10 cellular contexts compared by ENCODE assay signal in genomic region chr1:115179397-115179835, GRCh38.
DNase-seq lines count a peak whose midpoint lies in the region; ATAC-seq and TF ChIP-seq lines count a peak whose summit lies in the region.
"Had no signal": no experiment of that assay in that cellular context is flagged by ENCODE, and none has a peak within 500 bp of the region (broad histone marks: within the 10 kb centered on the region; RNA-seq: fewer than 3 reads in every experiment).

No MANE protein-coding gene starts in this region.

- DNase-seq in activated CD4-positive, alpha-beta T cell treated with anti-CD3 and anti-CD28 coated beads for 36 hours: peak; percentile 6
- DNase-seq in activated CD4-positive, alpha-beta T cell treated with anti-CD3 and anti-CD28 coated beads, Interleukin-2, amount 10 ng/mL, durations not matched to agents 24 days and 14 days: no peak
- peak; percentile 94 for DNase-seq in T1000 (lab: John Stamatoyannopoulos, UW)
- DNase-seq in glomerular visceral epithelial cell (ENCODE audit: extremely low spot score): peak; percentile 100
- no peak for DNase-seq in stimulated activated effector memory CD8-positive, alpha-beta T cell treated with anti-CD3 and anti-CD28 coated beads, Interleukin-12 subunit alpha, Interleukin-12 subunit beta, amount 100 ng/mL, for 72 hours (ENCODE audit: low spot score in 2 of 2)
- no peak for DNase-seq in NCI-H2081 (lab: John Stamatoyannopoulos, UW)
- DNase-seq in DMS79 treated with DMSO at 0.1 percent for 48 hours (lab: John Stamatoyannopoulos, UW): no peak
- no peak for DNase-seq in GM13977 (ENCODE audit: low spot score)
- DNase-seq: NCI-H187 had no signal

- H3K27me3 Mint-ChIP-seq in activated CD4-positive, alpha-beta T cell treated with anti-CD3 and anti-CD28 coated beads for 36 hours: peaks cover 2% of the 10 kb centered on the region
- no peaks in the 10 kb centered on the region for H3K27me3 Mint-ChIP-seq in activated CD4-positive, alpha-beta T cell treated with anti-CD3 and anti-CD28 coated beads, Interleukin-2, amount 10 ng/mL, durations not matched to agents 24 days and 14 days

- in situ Hi-C loops in GM13977 (cut with MboI; ENCODE audit: low pct_unique_long_range_greater_than_20kb, low sequenced_read_pairs, unreplicated experiment): no loop called here

- peaks cover 1% of the 10 kb centered on the region for H3K4me1 Mint-ChIP-seq in activated CD4-positive, alpha-beta T cell treated with anti-CD3 and anti-CD28 coated beads for 36 hours
- peaks cover under 1% of the 10 kb centered on the region for H3K4me1 Mint-ChIP-seq in activated CD4-positive, alpha-beta T cell treated with anti-CD3 and anti-CD28 coated beads, Interleukin-2, amount 10 ng/mL, durations not matched to agents 24 days and 14 days
- H3K4me1 Mint-ChIP-seq in stimulated activated effector memory CD8-positive, alpha-beta T cell treated with anti-CD3 and anti-CD28 coated beads, Interleukin-12 subunit alpha, Interleukin-12 subunit beta, amount 100 ng/mL, for 72 hours: peaks cover 2% of the 10 kb centered on the region

- TF ChIP-seq CTCF in GM13977 (IDR thresholded peaks at IDR 0.05; ENCODE audit: extremely low read depth, insufficient read depth, missing control alignments): no peak

- intact Hi-C loops in activated CD4-positive, alpha-beta T cell treated with anti-CD3 and anti-CD28 coated beads for 36 hours (cut with DNase I, micrococcal nuclease): no loop called here
- intact Hi-C loops in activated CD4-positive, alpha-beta T cell treated with anti-CD3 and anti-CD28 coated beads, Interleukin-2, amount 10 ng/mL, durations not matched to agents 24 days and 14 days (cut with micrococcal nuclease): no loop called here

- H3K4me3 Mint-ChIP-seq in activated CD4-positive, alpha-beta T cell treated with anti-CD3 and anti-CD28 coated beads for 36 hours: no peak overlapping the region
- no peak overlapping the region for H3K4me3 Mint-ChIP-seq in activated CD4-positive, alpha-beta T cell treated with anti-CD3 and anti-CD28 coated beads, Interleukin-2, amount 10 ng/mL, durations not matched to agents 24 days and 14 days
- no peak overlapping the region for H3K4me3 Mint-ChIP-seq in stimulated activated effector memory CD8-positive, alpha-beta T cell treated with anti-CD3 and anti-CD28 coated beads, Interleukin-12 subunit alpha, Interleukin-12 subunit beta, amount 100 ng/mL, for 72 hours
- H3K4me3 Mint-ChIP-seq: type B pancreatic cell had no signal

- POLR2A ChIA-PET in activated CD4-positive, alpha-beta T cell treated with anti-CD3 and anti-CD28 coated beads for 36 hours (lab: Charles Lee): no interaction called here

- CTCF ChIA-PET in activated CD4-positive, alpha-beta T cell treated with anti-CD3 and anti-CD28 coated beads for 36 hours (lab: Charles Lee): interaction anchor here (0.6 kb wide), 1 partner anchor 803 kb away, joined by 3 read pairs; no protein-coding TSS in a partner anchor

- no peaks in the 10 kb centered on the region for H3K9me3 Mint-ChIP-seq in activated CD4-positive, alpha-beta T cell treated with anti-CD3 and anti-CD28 coated beads for 36 hours (ENCODE audit: low read depth)
- H3K9me3 Mint-ChIP-seq in activated CD4-positive, alpha-beta T cell treated with anti-CD3 and anti-CD28 coated beads, Interleukin-2, amount 10 ng/mL, durations not matched to agents 24 days and 14 days: no peaks in the 10 kb centered on the region
- H3K9me3 Mint-ChIP-seq in stimulated activated effector memory CD8-positive, alpha-beta T cell treated with anti-CD3 and anti-CD28 coated beads, Interleukin-12 subunit alpha, Interleukin-12 subunit beta, amount 100 ng/mL, for 72 hours: peaks cover 2% of the 10 kb centered on the region
- H3K9me3 Mint-ChIP-seq: type B pancreatic cell had no signal

- H3K27ac Mint-ChIP-seq in activated CD4-positive, alpha-beta T cell treated with anti-CD3 and anti-CD28 coated beads for 36 hours: no peak overlapping the region
- H3K27ac Mint-ChIP-seq in activated CD4-positive, alpha-beta T cell treated with anti-CD3 and anti-CD28 coated beads, Interleukin-2, amount 10 ng/mL, durations not matched to agents 24 days and 14 days: no peak overlapping the region
- H3K27ac Mint-ChIP-seq in stimulated activated effector memory CD8-positive, alpha-beta T cell treated with anti-CD3 and anti-CD28 coated beads, Interleukin-12 subunit alpha, Interleukin-12 subunit beta, amount 100 ng/mL, for 72 hours: no peak overlapping the region
- H3K27ac Mint-ChIP-seq: type B pancreatic cell had no signal

- no peaks in the 10 kb centered on the region for H3K36me3 Mint-ChIP-seq in activated CD4-positive, alpha-beta T cell treated with anti-CD3 and anti-CD28 coated beads for 36 hours (ENCODE audit: low read depth)
- no peaks in the 10 kb centered on the region for H3K36me3 Mint-ChIP-seq in activated CD4-positive, alpha-beta T cell treated with anti-CD3 and anti-CD28 coated beads, Interleukin-2, amount 10 ng/mL, durations not matched to agents 24 days and 14 days (ENCODE audit: low read depth)
- H3K36me3 Mint-ChIP-seq in stimulated activated effector memory CD8-positive, alpha-beta T cell treated with anti-CD3 and anti-CD28 coated beads, Interleukin-12 subunit alpha, Interleukin-12 subunit beta, amount 100 ng/mL, for 72 hours: no peaks in the 10 kb centered on the region
- H3K36me3 Mint-ChIP-seq: type B pancreatic cell had no signal

- peak; percentile 30 for ATAC-seq in activated CD4-positive, alpha-beta T cell treated with anti-CD3 and anti-CD28 coated beads for 36 hours
- peak; percentile 80 for ATAC-seq in stimulated activated effector memory CD8-positive, alpha-beta T cell treated with anti-CD3 and anti-CD28 coated beads, Interleukin-12 subunit alpha, Interleukin-12 subunit beta, amount 100 ng/mL, for 72 hours

Comparison
In these comparisons a context has a peak if more than half of its experiments do, and no peak if none do; other contexts are left out.
1. DNase-seq: peak in activated CD4-positive, alpha-beta T cell treated with anti-CD3 and anti-CD28 coated beads for 36 hours (single experiment), T1000 (single experiment) and glomerular visceral epithelial cell (single experiment); none in activated CD4-positive, alpha-beta T cell treated with anti-CD3 and anti-CD28 coated beads, Interleukin-2, amount 10 ng/mL, durations not matched to agents 24 days and 14 days (single experiment), stimulated activated effector memory CD8-positive, alpha-beta T cell treated with anti-CD3 and anti-CD28 coated beads, Interleukin-12 subunit alpha, Interleukin-12 subunit beta, amount 100 ng/mL, for 72 hours (0 of 2), NCI-H2081 (0 of 2), DMS79 treated with DMSO at 0.1 percent for 48 hours (single experiment) and GM13977 (single experiment).